1 cellular context compared by ENCODE assay signal in the genomic region with DNA sequence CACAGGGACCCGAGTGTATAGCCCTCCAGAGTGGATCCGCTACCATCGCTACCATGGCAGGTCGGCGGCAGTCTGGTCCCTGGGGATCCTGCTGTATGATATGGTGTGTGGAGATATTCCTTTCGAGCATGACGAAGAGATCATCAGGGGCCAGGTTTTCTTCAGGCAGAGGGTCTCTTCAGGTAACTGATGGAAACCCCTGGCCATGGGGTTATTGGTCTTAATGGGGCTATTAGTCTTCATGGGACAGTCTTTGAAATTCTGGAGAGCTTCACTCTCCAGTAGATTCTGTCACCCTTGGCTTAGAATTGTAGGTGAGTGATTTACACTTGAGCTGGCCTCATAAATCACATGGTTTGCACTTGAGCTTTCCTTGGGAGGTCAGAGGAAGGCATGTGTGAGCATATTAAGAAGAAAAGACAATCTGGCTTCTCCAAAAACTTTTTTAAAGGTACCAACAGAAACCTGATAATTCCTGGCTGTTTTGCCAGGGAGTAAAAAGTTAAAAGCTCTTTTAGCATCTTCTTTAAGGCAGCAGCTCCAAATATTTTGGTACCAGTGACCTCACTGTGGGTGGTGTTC.
TF ChIP-seq lines count a peak whose summit lies in the region.

No MANE protein-coding gene starts in this region.

TF ChIP-seq in HepG2, 621 proteins besides CTCF, POLR2A, EP300 and RAD21 (continued from another document):
- TF ChIP-seq ZNF790 (CRISPR knock-in tag; IDR thresholded peaks at IDR 0.05; ENCODE audit: borderline replicate concordance) (0 out of 2 replicates have a peak, but pooled peaks have one; percentile 6), ZMAT3 (CRISPR knock-in tag; conservative IDR thresholded peaks at IDR 0.05) (0 out of 2 replicates have a peak, but pooled peaks have one; percentile 30), POLR2G (IDR thresholded peaks at IDR 0.05; ENCODE audit: low read depth, low read length) (peak; percentile 26; the same call in 1 of the 2 replicates), ZNF878 (CRISPR knock-in tag; IDR thresholded peaks at IDR 0.05) (0 out of 2 replicates have a peak, but pooled peaks have one; percentile 52), THAP11 (CRISPR knock-in tag; IDR thresholded peaks at IDR 0.05) (0 out of 2 replicates have a peak, but pooled peaks have one; percentile 17), FIP1L1 (IDR thresholded peaks at IDR 0.05; ENCODE audit: borderline replicate concordance, insufficient read depth, low read depth, low read length) (no peak), ZNF777 (CRISPR knock-in tag; IDR thresholded peaks at IDR 0.05) (no peak), ZNF644 (CRISPR knock-in tag; IDR thresholded peaks at IDR 0.05; ENCODE audit: low read depth) (no peak), SAP130 (CRISPR knock-in tag; IDR thresholded peaks at IDR 0.05; ENCODE audit: low read depth) (peak; percentile 8; the same call in 1 of the 2 replicates), ZNF747 (CRISPR knock-in tag; IDR thresholded peaks at IDR 0.05; ENCODE audit: borderline replicate concordance) (0 out of 2 replicates have a peak, but pooled peaks have one; percentile 51), FOXK2 (IDR thresholded peaks at IDR 0.05) (no peak), ZNF772 (CRISPR knock-in tag; IDR thresholded peaks at IDR 0.05) (0 out of 2 replicates have a peak, but pooled peaks have one; percentile 42)
- TF ChIP-seq, protein P1, sequence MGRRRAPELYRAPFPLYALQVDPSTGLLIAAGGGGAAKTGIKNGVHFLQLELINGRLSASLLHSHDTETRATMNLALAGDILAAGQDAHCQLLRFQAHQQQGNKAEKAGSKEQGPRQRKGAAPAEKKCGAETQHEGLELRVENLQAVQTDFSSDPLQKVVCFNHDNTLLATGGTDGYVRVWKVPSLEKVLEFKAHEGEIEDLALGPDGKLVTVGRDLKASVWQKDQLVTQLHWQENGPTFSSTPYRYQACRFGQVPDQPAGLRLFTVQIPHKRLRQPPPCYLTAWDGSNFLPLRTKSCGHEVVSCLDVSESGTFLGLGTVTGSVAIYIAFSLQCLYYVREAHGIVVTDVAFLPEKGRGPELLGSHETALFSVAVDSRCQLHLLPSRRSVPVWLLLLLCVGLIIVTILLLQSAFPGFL (CRISPR knock-in tag; IDR thresholded peaks at IDR 0.05): no peak
- TF ChIP-seq, protein P2, sequence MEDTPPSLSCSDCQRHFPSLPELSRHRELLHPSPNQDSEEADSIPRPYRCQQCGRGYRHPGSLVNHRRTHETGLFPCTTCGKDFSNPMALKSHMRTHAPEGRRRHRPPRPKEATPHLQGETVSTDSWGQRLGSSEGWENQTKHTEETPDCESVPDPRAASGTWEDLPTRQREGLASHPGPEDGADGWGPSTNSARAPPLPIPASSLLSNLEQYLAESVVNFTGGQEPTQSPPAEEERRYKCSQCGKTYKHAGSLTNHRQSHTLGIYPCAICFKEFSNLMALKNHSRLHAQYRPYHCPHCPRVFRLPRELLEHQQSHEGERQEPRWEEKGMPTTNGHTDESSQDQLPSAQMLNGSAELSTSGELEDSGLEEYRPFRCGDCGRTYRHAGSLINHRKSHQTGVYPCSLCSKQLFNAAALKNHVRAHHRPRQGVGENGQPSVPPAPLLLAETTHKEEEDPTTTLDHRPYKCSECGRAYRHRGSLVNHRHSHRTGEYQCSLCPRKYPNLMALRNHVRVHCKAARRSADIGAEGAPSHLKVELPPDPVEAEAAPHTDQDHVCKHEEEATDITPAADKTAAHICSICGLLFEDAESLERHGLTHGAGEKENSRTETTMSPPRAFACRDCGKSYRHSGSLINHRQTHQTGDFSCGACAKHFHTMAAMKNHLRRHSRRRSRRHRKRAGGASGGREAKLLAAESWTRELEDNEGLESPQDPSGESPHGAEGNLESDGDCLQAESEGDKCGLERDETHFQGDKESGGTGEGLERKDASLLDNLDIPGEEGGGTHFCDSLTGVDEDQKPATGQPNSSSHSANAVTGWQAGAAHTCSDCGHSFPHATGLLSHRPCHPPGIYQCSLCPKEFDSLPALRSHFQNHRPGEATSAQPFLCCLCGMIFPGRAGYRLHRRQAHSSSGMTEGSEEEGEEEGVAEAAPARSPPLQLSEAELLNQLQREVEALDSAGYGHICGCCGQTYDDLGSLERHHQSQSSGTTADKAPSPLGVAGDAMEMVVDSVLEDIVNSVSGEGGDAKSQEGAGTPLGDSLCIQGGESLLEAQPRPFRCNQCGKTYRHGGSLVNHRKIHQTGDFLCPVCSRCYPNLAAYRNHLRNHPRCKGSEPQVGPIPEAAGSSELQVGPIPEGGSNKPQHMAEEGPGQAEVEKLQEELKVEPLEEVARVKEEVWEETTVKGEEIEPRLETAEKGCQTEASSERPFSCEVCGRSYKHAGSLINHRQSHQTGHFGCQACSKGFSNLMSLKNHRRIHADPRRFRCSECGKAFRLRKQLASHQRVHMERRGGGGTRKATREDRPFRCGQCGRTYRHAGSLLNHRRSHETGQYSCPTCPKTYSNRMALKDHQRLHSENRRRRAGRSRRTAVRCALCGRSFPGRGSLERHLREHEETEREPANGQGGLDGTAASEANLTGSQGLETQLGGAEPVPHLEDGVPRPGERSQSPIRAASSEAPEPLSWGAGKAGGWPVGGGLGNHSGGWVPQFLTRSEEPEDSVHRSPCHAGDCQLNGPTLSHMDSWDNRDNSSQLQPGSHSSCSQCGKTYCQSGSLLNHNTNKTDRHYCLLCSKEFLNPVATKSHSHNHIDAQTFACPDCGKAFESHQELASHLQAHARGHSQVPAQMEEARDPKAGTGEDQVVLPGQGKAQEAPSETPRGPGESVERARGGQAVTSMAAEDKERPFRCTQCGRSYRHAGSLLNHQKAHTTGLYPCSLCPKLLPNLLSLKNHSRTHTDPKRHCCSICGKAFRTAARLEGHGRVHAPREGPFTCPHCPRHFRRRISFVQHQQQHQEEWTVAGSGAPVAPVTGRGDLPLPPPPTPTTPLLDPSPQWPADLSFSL (CRISPR knock-in tag; IDR thresholded peaks at IDR 0.05): 0 out of 2 replicates have a peak, but pooled peaks have one; percentile 3
- TF ChIP-seq, protein P3, sequence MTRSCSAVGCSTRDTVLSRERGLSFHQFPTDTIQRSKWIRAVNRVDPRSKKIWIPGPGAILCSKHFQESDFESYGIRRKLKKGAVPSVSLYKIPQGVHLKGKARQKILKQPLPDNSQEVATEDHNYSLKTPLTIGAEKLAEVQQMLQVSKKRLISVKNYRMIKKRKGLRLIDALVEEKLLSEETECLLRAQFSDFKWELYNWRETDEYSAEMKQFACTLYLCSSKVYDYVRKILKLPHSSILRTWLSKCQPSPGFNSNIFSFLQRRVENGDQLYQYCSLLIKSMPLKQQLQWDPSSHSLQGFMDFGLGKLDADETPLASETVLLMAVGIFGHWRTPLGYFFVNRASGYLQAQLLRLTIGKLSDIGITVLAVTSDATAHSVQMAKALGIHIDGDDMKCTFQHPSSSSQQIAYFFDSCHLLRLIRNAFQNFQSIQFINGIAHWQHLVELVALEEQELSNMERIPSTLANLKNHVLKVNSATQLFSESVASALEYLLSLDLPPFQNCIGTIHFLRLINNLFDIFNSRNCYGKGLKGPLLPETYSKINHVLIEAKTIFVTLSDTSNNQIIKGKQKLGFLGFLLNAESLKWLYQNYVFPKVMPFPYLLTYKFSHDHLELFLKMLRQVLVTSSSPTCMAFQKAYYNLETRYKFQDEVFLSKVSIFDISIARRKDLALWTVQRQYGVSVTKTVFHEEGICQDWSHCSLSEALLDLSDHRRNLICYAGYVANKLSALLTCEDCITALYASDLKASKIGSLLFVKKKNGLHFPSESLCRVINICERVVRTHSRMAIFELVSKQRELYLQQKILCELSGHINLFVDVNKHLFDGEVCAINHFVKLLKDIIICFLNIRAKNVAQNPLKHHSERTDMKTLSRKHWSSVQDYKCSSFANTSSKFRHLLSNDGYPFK (CRISPR knock-in tag; IDR thresholded peaks at IDR 0.05; ENCODE audit: borderline replicate concordance): no peak
- TF ChIP-seq, protein P4, sequence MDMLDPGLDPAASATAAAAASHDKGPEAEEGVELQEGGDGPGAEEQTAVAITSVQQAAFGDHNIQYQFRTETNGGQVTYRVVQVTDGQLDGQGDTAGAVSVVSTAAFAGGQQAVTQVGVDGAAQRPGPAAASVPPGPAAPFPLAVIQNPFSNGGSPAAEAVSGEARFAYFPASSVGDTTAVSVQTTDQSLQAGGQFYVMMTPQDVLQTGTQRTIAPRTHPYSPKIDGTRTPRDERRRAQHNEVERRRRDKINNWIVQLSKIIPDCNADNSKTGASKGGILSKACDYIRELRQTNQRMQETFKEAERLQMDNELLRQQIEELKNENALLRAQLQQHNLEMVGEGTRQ (IDR thresholded peaks at IDR 0.05; ENCODE audit: low read depth, low read length): no peak
- TF ChIP-seq, protein P4 (CRISPR knock-in tag; IDR thresholded peaks at IDR 0.05; ENCODE audit: borderline replicate concordance): no peak
- TF ChIP-seq, protein P5, sequence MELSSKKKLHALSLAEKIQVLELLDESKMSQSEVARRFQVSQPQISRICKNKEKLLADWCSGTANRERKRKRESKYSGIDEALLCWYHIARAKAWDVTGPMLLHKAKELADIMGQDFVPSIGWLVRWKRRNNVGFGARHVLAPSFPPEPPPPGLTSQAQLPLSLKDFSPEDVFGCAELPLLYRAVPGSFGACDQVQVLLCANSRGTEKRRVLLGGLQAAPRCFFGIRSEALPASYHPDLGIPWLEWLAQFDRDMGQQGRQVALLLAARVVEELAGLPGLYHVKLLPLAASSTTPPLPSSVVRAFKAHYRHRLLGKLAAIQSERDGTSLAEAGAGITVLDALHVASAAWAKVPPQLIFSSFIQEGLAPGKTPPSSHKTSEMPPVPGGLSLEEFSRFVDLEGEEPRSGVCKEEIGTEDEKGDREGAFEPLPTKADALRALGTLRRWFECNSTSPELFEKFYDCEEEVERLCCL (CRISPR knock-in tag; IDR thresholded peaks at IDR 0.05; ENCODE audit: borderline replicate concordance): no peak
- TF ChIP-seq, protein P6, sequence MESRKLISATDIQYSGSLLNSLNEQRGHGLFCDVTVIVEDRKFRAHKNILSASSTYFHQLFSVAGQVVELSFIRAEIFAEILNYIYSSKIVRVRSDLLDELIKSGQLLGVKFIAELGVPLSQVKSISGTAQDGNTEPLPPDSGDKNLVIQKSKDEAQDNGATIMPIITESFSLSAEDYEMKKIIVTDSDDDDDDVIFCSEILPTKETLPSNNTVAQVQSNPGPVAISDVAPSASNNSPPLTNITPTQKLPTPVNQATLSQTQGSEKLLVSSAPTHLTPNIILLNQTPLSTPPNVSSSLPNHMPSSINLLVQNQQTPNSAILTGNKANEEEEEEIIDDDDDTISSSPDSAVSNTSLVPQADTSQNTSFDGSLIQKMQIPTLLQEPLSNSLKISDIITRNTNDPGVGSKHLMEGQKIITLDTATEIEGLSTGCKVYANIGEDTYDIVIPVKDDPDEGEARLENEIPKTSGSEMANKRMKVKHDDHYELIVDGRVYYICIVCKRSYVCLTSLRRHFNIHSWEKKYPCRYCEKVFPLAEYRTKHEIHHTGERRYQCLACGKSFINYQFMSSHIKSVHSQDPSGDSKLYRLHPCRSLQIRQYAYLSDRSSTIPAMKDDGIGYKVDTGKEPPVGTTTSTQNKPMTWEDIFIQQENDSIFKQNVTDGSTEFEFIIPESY (CRISPR knock-in tag; IDR thresholded peaks at IDR 0.05): 0 out of 2 replicates have a peak, but pooled peaks have one; percentile 18
- TF ChIP-seq, protein P7, sequence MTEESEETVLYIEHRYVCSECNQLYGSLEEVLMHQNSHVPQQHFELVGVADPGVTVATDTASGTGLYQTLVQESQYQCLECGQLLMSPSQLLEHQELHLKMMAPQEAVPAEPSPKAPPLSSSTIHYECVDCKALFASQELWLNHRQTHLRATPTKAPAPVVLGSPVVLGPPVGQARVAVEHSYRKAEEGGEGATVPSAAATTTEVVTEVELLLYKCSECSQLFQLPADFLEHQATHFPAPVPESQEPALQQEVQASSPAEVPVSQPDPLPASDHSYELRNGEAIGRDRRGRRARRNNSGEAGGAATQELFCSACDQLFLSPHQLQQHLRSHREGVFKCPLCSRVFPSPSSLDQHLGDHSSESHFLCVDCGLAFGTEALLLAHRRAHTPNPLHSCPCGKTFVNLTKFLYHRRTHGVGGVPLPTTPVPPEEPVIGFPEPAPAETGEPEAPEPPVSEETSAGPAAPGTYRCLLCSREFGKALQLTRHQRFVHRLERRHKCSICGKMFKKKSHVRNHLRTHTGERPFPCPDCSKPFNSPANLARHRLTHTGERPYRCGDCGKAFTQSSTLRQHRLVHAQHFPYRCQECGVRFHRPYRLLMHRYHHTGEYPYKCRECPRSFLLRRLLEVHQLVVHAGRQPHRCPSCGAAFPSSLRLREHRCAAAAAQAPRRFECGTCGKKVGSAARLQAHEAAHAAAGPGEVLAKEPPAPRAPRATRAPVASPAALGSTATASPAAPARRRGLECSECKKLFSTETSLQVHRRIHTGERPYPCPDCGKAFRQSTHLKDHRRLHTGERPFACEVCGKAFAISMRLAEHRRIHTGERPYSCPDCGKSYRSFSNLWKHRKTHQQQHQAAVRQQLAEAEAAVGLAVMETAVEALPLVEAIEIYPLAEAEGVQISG (CRISPR knock-in tag; IDR thresholded peaks at IDR 0.05): no peak
